ENCODE assay signal across 1 cellular context in the genomic region with DNA sequence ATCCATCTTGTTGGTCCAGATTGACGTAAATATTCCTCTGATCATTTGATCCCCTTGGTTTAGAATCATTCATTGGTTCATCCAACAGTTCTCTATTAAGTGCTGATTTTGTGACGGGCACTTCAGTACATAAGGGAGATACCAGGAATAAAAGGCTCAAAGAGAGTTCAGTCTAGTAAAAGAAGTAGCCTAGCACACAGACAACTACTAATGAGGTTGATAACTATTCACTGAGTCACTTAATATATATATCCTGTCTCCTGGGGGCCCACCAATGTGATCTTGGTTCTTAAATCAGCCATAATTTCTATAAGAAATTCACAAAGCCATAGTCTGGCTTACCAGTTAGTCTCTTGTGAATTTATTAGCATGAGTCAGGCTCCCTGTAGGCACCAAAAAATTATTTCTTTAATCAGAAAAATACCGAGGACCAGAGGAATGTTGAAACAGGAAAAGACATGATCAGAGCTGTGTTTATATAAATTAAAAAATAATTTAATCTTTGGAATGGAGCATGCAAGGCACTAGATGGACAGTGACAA.
TF ChIP-seq lines count a peak whose summit lies in the region.

No MANE protein-coding gene starts in this region.

TF ChIP-seq in GM23338, 12 proteins besides CTCF, POLR2A, EP300 and RAD21:
- no peak for TF ChIP-seq EZH2phosphoT487 (IDR thresholded peaks at IDR 0.05; ENCODE audit: unreplicated experiment)
- TF ChIP-seq, protein P1, sequence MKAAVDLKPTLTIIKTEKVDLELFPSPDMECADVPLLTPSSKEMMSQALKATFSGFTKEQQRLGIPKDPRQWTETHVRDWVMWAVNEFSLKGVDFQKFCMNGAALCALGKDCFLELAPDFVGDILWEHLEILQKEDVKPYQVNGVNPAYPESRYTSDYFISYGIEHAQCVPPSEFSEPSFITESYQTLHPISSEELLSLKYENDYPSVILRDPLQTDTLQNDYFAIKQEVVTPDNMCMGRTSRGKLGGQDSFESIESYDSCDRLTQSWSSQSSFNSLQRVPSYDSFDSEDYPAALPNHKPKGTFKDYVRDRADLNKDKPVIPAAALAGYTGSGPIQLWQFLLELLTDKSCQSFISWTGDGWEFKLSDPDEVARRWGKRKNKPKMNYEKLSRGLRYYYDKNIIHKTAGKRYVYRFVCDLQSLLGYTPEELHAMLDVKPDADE (IDR thresholded peaks at IDR 0.05) = no peak
- no peak for TF ChIP-seq EZH2 (IDR thresholded peaks at IDR 0.05; ENCODE audit: low read depth, unreplicated experiment)
- TF ChIP-seq, protein P2, sequence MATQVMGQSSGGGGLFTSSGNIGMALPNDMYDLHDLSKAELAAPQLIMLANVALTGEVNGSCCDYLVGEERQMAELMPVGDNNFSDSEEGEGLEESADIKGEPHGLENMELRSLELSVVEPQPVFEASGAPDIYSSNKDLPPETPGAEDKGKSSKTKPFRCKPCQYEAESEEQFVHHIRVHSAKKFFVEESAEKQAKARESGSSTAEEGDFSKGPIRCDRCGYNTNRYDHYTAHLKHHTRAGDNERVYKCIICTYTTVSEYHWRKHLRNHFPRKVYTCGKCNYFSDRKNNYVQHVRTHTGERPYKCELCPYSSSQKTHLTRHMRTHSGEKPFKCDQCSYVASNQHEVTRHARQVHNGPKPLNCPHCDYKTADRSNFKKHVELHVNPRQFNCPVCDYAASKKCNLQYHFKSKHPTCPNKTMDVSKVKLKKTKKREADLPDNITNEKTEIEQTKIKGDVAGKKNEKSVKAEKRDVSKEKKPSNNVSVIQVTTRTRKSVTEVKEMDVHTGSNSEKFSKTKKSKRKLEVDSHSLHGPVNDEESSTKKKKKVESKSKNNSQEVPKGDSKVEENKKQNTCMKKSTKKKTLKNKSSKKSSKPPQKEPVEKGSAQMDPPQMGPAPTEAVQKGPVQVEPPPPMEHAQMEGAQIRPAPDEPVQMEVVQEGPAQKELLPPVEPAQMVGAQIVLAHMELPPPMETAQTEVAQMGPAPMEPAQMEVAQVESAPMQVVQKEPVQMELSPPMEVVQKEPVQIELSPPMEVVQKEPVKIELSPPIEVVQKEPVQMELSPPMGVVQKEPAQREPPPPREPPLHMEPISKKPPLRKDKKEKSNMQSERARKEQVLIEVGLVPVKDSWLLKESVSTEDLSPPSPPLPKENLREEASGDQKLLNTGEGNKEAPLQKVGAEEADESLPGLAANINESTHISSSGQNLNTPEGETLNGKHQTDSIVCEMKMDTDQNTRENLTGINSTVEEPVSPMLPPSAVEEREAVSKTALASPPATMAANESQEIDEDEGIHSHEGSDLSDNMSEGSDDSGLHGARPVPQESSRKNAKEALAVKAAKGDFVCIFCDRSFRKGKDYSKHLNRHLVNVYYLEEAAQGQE (IDR thresholded peaks at IDR 0.05; ENCODE audit: unreplicated experiment) = no peak
- TF ChIP-seq JUNB (IDR thresholded peaks at IDR 0.05; ENCODE audit: unreplicated experiment) = no peak
- TF ChIP-seq STAT1 (IDR thresholded peaks at IDR 0.05; ENCODE audit: unreplicated experiment) = no peak
- TF ChIP-seq ZNF331 (CRISPR knock-in tag; IDR thresholded peaks at IDR 0.05; ENCODE audit: low read depth) = no peak
- TF ChIP-seq ZNF114 (CRISPR knock-in tag; IDR thresholded peaks at IDR 0.05) = no peak
- TF ChIP-seq, protein P3, sequence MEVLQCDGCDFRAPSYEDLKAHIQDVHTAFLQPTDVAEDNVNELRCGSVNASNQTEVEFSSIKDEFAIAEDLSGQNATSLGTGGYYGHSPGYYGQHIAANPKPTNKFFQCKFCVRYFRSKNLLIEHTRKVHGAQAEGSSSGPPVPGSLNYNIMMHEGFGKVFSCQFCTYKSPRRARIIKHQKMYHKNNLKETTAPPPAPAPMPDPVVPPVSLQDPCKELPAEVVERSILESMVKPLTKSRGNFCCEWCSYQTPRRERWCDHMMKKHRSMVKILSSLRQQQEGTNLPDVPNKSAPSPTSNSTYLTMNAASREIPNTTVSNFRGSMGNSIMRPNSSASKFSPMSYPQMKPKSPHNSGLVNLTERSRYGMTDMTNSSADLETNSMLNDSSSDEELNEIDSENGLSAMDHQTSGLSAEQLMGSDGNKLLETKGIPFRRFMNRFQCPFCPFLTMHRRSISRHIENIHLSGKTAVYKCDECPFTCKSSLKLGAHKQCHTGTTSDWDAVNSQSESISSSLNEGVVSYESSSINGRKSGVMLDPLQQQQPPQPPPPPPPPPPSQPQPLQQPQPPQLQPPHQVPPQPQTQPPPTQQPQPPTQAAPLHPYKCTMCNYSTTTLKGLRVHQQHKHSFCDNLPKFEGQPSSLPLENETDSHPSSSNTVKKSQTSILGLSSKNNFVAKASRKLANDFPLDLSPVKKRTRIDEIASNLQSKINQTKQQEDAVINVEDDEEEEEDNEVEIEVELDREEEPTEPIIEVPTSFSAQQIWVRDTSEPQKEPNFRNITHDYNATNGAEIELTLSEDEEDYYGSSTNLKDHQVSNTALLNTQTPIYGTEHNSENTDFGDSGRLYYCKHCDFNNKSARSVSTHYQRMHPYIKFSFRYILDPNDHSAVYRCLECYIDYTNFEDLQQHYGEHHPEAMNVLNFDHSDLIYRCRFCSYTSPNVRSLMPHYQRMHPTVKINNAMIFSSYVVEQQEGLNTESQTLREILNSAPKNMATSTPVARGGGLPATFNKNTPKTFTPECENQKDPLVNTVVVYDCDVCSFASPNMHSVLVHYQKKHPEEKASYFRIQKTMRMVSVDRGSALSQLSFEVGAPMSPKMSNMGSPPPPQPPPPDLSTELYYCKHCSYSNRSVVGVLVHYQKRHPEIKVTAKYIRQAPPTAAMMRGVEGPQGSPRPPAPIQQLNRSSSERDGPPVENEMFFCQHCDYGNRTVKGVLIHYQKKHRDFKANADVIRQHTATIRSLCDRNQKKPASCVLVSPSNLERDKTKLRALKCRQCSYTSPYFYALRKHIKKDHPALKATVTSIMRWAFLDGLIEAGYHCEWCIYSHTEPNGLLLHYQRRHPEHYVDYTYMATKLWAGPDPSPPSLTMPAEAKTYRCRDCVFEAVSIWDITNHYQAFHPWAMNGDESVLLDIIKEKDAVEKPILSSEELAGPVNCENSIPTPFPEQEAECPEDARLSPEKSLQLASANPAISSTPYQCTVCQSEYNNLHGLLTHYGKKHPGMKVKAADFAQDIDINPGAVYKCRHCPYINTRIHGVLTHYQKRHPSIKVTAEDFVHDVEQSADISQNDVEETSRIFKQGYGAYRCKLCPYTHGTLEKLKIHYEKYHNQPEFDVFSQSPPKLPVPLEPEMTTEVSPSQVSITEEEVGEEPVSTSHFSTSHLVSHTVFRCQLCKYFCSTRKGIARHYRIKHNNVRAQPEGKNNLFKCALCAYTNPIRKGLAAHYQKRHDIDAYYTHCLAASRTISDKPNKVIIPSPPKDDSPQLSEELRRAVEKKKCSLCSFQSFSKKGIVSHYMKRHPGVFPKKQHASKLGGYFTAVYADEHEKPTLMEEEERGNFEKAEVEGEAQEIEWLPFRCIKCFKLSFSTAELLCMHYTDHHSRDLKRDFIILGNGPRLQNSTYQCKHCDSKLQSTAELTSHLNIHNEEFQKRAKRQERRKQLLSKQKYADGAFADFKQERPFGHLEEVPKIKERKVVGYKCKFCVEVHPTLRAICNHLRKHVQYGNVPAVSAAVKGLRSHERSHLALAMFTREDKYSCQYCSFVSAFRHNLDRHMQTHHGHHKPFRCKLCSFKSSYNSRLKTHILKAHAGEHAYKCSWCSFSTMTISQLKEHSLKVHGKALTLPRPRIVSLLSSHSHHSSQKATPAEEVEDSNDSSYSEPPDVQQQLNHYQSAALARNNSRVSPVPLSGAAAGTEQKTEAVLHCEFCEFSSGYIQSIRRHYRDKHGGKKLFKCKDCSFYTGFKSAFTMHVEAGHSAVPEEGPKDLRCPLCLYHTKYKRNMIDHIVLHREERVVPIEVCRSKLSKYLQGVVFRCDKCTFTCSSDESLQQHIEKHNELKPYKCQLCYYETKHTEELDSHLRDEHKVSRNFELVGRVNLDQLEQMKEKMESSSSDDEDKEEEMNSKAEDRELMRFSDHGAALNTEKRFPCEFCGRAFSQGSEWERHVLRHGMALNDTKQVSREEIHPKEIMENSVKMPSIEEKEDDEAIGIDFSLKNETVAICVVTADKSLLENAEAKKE (CRISPR knock-in tag; IDR thresholded peaks at IDR 0.05) = no peak
- TF ChIP-seq POLR2AphosphoS5 (IDR thresholded peaks at IDR 0.05; ENCODE audit: low read depth) = no peak
- TF ChIP-seq NANOG (IDR thresholded peaks at IDR 0.05; ENCODE audit: borderline replicate concordance) = no peak
- no peak for TF ChIP-seq CREB1 (CRISPR knock-in tag; IDR thresholded peaks at IDR 0.05; ENCODE audit: low read depth)
